ENCODE assay signal across 29 cellular contexts in the genomic region with DNA sequence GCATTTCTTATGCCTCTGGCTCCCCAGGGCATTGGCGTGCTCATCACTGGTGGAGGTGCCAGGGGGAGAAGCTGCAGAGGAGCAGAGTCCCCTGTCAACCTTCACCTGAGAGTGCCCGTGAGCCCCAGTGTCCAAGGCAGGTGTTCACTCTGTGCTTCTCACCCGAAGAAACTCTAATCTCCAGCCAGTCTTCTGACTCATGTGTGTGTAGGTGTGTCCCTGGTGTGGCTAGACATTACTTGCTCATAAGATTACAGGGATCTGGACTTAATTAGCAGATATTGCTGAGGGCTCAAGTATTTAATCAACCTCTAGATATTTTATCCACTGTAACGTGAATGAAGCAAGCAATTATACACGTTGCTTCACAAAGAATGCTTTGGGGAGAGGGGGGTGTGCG.
"Had no signal": no experiment of that assay in that cellular context is flagged by ENCODE, and none has a peak within 500 bp of the region (broad histone marks: within the 10 kb centered on the region; RNA-seq: fewer than 3 reads in every experiment).

No MANE protein-coding gene starts in this region.

- ATAC-seq: activated CD4-positive, alpha-beta T cell treated with anti-CD3 and anti-CD28 coated beads for 36 hours; activated T-cell treated with anti-CD3 and anti-CD28 coated beads, Interleukin-2, amount 50 U/mL, for 4 hours; activated T-helper 17 cell treated with anti-CD3 and anti-CD28 coated beads, Interleukin-2, amount 50 U/mL, for 72 hours; T-helper 17 cell had no signal

- H3K4me1 ChIP-seq: colonic mucosa had no signal

- H3K4me1 Mint-ChIP-seq: activated CD4-positive, alpha-beta T cell treated with anti-CD3 and anti-CD28 coated beads for 36 hours; activated CD4-positive, alpha-beta T cell treated with anti-CD3 and anti-CD28 coated beads, Interleukin-2, amount 10 ng/mL, durations not matched to agents 24 days and 14 days; activated T-helper 17 cell treated with anti-CD3 and anti-CD28 coated beads, Interleukin-2, amount 50 U/mL, for 72 hours; T-helper 17 cell had no signal

- H3K4me3 ChIP-seq: cardiac muscle cell, colonic mucosa, esophagus squamous epithelium had no signal

- H3K9me3 Mint-ChIP-seq: activated CD4-positive, alpha-beta memory T cell treated with anti-CD3 and anti-CD28 coated beads for 36 hours; activated CD4-positive, alpha-beta T cell treated with anti-CD3 and anti-CD28 coated beads, Interleukin-2, amount 10 ng/mL, durations not matched to agents 24 days and 14 days; activated T-cell treated with anti-CD3 and anti-CD28 coated beads, Interleukin-2, amount 50 U/mL, for 4 hours; activated T-helper 17 cell treated with anti-CD3 and anti-CD28 coated beads, Interleukin-2, amount 50 U/mL, for 72 hours; T-helper 2 cell treated with Interferon-gamma antibody and Interleukin-4, amounts not matched to agents 5 μg/mL and 100 μg/mL, for 36 hours had no signal

- H3K27me3 ChIP-seq: colonic mucosa had no signal

- H3K36me3 ChIP-seq: cardiac muscle cell, colonic mucosa, esophagus squamous epithelium, WERI-Rb-1 had no signal

- H3K36me3 Mint-ChIP-seq: activated CD4-positive, alpha-beta memory T cell treated with anti-CD3 and anti-CD28 coated beads for 36 hours; activated naive CD8-positive, alpha-beta T cell had no signal

- H3K27ac Mint-ChIP-seq: activated CD4-positive, alpha-beta memory T cell treated with anti-CD3 and anti-CD28 coated beads for 36 hours; activated CD4-positive, alpha-beta T cell treated with anti-CD3 and anti-CD28 coated beads for 36 hours; activated CD4-positive, alpha-beta T cell treated with anti-CD3 and anti-CD28 coated beads, Interleukin-2, amount 10 ng/mL, durations not matched to agents 24 days and 14 days; activated naive CD8-positive, alpha-beta T cell; activated T-helper 17 cell treated with anti-CD3 and anti-CD28 coated beads, Interleukin-2, amount 50 U/mL, for 72 hours; T-helper 17 cell; T-helper 2 cell treated with Interferon-gamma antibody and Interleukin-4, amounts not matched to agents 5 μg/mL and 100 μg/mL, for 36 hours had no signal

- DNase-seq: activated CD4-positive, alpha-beta memory T cell treated with anti-CD3 and anti-CD28 coated beads for 36 hours; activated CD4-positive, alpha-beta T cell treated with anti-CD3 and anti-CD28 coated beads for 36 hours; activated CD4-positive, alpha-beta T cell treated with anti-CD3 and anti-CD28 coated beads, Interleukin-2, amount 10 ng/mL, durations not matched to agents 24 days and 14 days; activated CD4-positive, CD25-positive, alpha-beta regulatory T cell; activated CD4-positive, CD25-positive, alpha-beta regulatory T cell treated with anti-CD3 and anti-CD28 coated beads, Interleukin-2, amount 50 U/mL, for 72 hours; activated effector memory CD4-positive, alpha-beta T cell treated with Interleukin-2 at 50 U/mL for 16 hours; activated gamma-delta T cell treated with Interleukin-2 at 50 U/mL for 16 hours; activated naive CD4-positive, alpha-beta T cell treated with anti-CD3 and anti-CD28 coated beads, Interleukin-2, amount 50 U/mL, for 16 hours; activated naive CD4-positive, alpha-beta T cell treated with Interleukin-2 at 50 U/mL for 16 hours; activated T-cell treated with anti-CD3 and anti-CD28 coated beads, Interleukin-2, amount 50 U/mL, for 4 hours; amniotic stem cell; anterior cingulate cortex; central memory CD4-positive, alpha-beta T cell; cerebellar nuclear complex; colonic mucosa; effector CD8-positive, alpha-beta T cell; erythroblast; esophagus squamous epithelium; foreskin fibroblast; head of caudate nucleus; hippocampal formation; T-helper 1 cell; T-helper 17 cell; T1000; WERI-Rb-1 had no signal

- H3K9me3 ChIP-seq: colonic mucosa, esophagus squamous epithelium had no signal

- H3K4me3 Mint-ChIP-seq: activated CD4-positive, alpha-beta memory T cell treated with anti-CD3 and anti-CD28 coated beads for 36 hours; activated CD4-positive, alpha-beta T cell treated with anti-CD3 and anti-CD28 coated beads for 36 hours; activated CD4-positive, alpha-beta T cell treated with anti-CD3 and anti-CD28 coated beads, Interleukin-2, amount 10 ng/mL, durations not matched to agents 24 days and 14 days; activated naive CD8-positive, alpha-beta T cell; activated T-cell treated with anti-CD3 and anti-CD28 coated beads, Interleukin-2, amount 50 U/mL, for 4 hours; activated T-helper 17 cell treated with anti-CD3 and anti-CD28 coated beads, Interleukin-2, amount 50 U/mL, for 72 hours; T-helper 17 cell; T-helper 2 cell treated with Interferon-gamma antibody and Interleukin-4, amounts not matched to agents 5 μg/mL and 100 μg/mL, for 36 hours had no signal

- H3K27me3 Mint-ChIP-seq: activated CD4-positive, alpha-beta memory T cell treated with anti-CD3 and anti-CD28 coated beads for 36 hours; activated CD4-positive, alpha-beta T cell treated with anti-CD3 and anti-CD28 coated beads, Interleukin-2, amount 10 ng/mL, durations not matched to agents 24 days and 14 days had no signal

- H3K27ac ChIP-seq: cardiac muscle cell, colonic mucosa, esophagus squamous epithelium, WERI-Rb-1 had no signal
